30 cellular contexts compared by ENCODE assay signal in the genomic region with DNA sequence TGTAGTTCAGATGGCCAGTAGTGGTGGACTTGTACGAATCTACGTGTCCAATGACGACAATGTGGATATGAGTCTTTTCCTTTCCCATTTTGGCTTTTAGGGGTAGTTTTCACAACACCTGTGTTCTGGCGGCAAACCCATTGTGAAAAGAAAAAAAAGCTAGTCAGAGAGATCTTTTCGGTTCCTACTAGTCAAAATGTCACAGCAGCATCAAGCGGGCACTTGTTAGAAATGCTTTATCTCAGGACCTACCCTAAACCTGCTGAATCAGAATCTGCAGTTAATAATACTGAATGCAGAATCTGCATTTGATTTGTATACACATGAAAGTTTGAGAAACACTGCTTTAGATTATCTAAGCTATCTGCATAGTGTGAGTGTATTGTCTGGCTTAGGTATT. TPM values are rescaled to one million over a fixed set of nuclear protein-coding genes. Genes with fewer than 3 reads are reported as not detected.
A peak's percentile ranks its signal among the peaks of the same experiment; 100 is the strongest.
DNase-seq lines count a peak whose midpoint lies in the region; ATAC-seq and TF ChIP-seq lines count a peak whose summit lies in the region.
"Had no signal": no experiment of that assay in that cellular context is flagged by ENCODE, and none has a peak within 500 bp of the region (broad histone marks: within the 10 kb centered on the region; RNA-seq: fewer than 3 reads in every experiment).

No MANE protein-coding gene starts in this region.

- CTCF ChIA-PET in WTC11 (lab: Charles Lee): interaction anchor here (0.7 kb wide), 1 partner anchor 150 kb away, joined by 3 read pairs; no protein-coding TSS in a partner anchor

- no peak for DNase-seq in activated naive CD8-positive, alpha-beta T cell treated with anti-CD3 and anti-CD28 coated beads for 36 hours
- DNase-seq in WTC11 (ENCODE audit: low spot score): no peak
- no peak for DNase-seq in mucosa of gallbladder (ENCODE audit: low spot score)
- DNase-seq: activated CD4-positive, alpha-beta T cell treated with anti-CD3 and anti-CD28 coated beads for 4 hours; activated naive CD4-positive, alpha-beta T cell treated with anti-CD3 and anti-CD28 coated beads, Interleukin-2, amount 50 U/mL, for 16 hours; anterior cingulate cortex; colonic mucosa; effector memory CD8-positive, alpha-beta T cell; foreskin fibroblast; HCEC 1CT; heart right ventricle; KG1; NCI-H1417; NCI-H2029 treated with DMSO at 0.1 percent for 48 hours; NCI-H226; NCI-H748 treated with DMSO at 0.1 percent for 48 hours; SJCRH30; stimulated activated CD4-positive, alpha-beta T cell treated with anti-CD3 and anti-CD28 coated beads, Interleukin-12 subunit alpha, Interleukin-12 subunit beta, amount 100 ng/mL, for 4 hours; stimulated activated CD4-positive, alpha-beta T cell treated with anti-CD3 and anti-CD28 coated beads, Interleukin-4, amount 100 ng/mL, for 1 hour; substantia nigra; T-helper 1 cell; upper lobe of left lung had no signal

- H3K36me3 Mint-ChIP-seq in activated naive CD8-positive, alpha-beta T cell: peaks cover 12% of the 10 kb centered on the region
- peaks cover 50% of the 10 kb centered on the region for H3K36me3 Mint-ChIP-seq in activated naive CD8-positive, alpha-beta T cell treated with anti-CD3 and anti-CD28 coated beads for 36 hours
- H3K36me3 Mint-ChIP-seq in WTC11: peaks cover 24% of the 10 kb centered on the region
- H3K36me3 Mint-ChIP-seq in stimulated activated memory B cell treated with anti-CD40 and anti-IgM and Interleukin-4, amounts not matched to agents 10 μg/mL and 1 μg/mL and 100 μg/mL, for 72 hours: peaks cover 25% of the 10 kb centered on the region

- H3K4me3 Mint-ChIP-seq in activated naive CD8-positive, alpha-beta T cell: no peak overlapping the region
- H3K4me3 Mint-ChIP-seq in activated naive CD8-positive, alpha-beta T cell treated with anti-CD3 and anti-CD28 coated beads for 36 hours: no peak overlapping the region
- H3K4me3 Mint-ChIP-seq in WTC11: no peak overlapping the region
- peak overlapping the region; percentile 21 for H3K4me3 Mint-ChIP-seq in stimulated activated memory B cell treated with anti-CD40 and anti-IgM and Interleukin-4, amounts not matched to agents 10 μg/mL and 1 μg/mL and 100 μg/mL, for 72 hours
- H3K4me3 Mint-ChIP-seq: B cell; effector memory CD8-positive, alpha-beta T cell had no signal

- peak overlapping the region; percentile 59 for H3K27ac Mint-ChIP-seq in activated naive CD8-positive, alpha-beta T cell
- H3K27ac Mint-ChIP-seq in activated naive CD8-positive, alpha-beta T cell treated with anti-CD3 and anti-CD28 coated beads for 36 hours: no peak overlapping the region
- peak overlapping the region; percentile 85 for H3K27ac Mint-ChIP-seq in WTC11
- peak overlapping the region; percentile 57 for H3K27ac Mint-ChIP-seq in stimulated activated memory B cell treated with anti-CD40 and anti-IgM and Interleukin-4, amounts not matched to agents 10 μg/mL and 1 μg/mL and 100 μg/mL, for 72 hours
- H3K27ac Mint-ChIP-seq: B cell had no signal

- no peaks in the 10 kb centered on the region for H3K9me3 Mint-ChIP-seq in activated naive CD8-positive, alpha-beta T cell (ENCODE audit: low read depth)
- H3K9me3 Mint-ChIP-seq in activated naive CD8-positive, alpha-beta T cell treated with anti-CD3 and anti-CD28 coated beads for 36 hours: no peaks in the 10 kb centered on the region
- H3K9me3 Mint-ChIP-seq in WTC11: no peaks in the 10 kb centered on the region
- H3K9me3 Mint-ChIP-seq in stimulated activated memory B cell treated with anti-CD40 and anti-IgM and Interleukin-4, amounts not matched to agents 10 μg/mL and 1 μg/mL and 100 μg/mL, for 72 hours: no peaks in the 10 kb centered on the region
- H3K9me3 Mint-ChIP-seq: effector memory CD8-positive, alpha-beta T cell had no signal

- POLR2A ChIA-PET in WTC11 (lab: Charles Lee): interaction anchor here (0.6 kb wide), 1 partner anchor 42 kb away, joined by 3 read pairs; no protein-coding TSS in a partner anchor

- ATAC-seq in GM21360 (IDR thresholded peaks at IDR 0.05; ENCODE audit: unreplicated experiment) (peak; percentile 13), WTC11 (no peak), GM19455 (IDR thresholded peaks at IDR 0.05; ENCODE audit: unreplicated experiment) (no peak), GM21367 (IDR thresholded peaks at IDR 0.05; ENCODE audit: unreplicated experiment) (no peak)
- peak; percentile 58 for ATAC-seq in stimulated activated memory B cell treated with anti-CD40 and anti-IgM and Interleukin-4, amounts not matched to agents 10 μg/mL and 1 μg/mL and 100 μg/mL, for 72 hours
- ATAC-seq: effector memory CD8-positive, alpha-beta T cell; esophagus mucosa; heart right ventricle; sciatic nerve had no signal

- no peaks in the 10 kb centered on the region for H3K27me3 Mint-ChIP-seq in activated naive CD8-positive, alpha-beta T cell
- no peaks in the 10 kb centered on the region for H3K27me3 Mint-ChIP-seq in activated naive CD8-positive, alpha-beta T cell treated with anti-CD3 and anti-CD28 coated beads for 36 hours
- no peaks in the 10 kb centered on the region for H3K27me3 Mint-ChIP-seq in WTC11 (ENCODE audit: low read depth)
- no peaks in the 10 kb centered on the region for H3K27me3 Mint-ChIP-seq in stimulated activated memory B cell treated with anti-CD40 and anti-IgM and Interleukin-4, amounts not matched to agents 10 μg/mL and 1 μg/mL and 100 μg/mL, for 72 hours
- H3K27me3 Mint-ChIP-seq: B cell; effector memory CD8-positive, alpha-beta T cell had no signal

- H3K4me1 Mint-ChIP-seq in activated naive CD8-positive, alpha-beta T cell (ENCODE audit: low read depth): peaks cover 81% of the 10 kb centered on the region
- peaks cover 65% of the 10 kb centered on the region for H3K4me1 Mint-ChIP-seq in activated naive CD8-positive, alpha-beta T cell treated with anti-CD3 and anti-CD28 coated beads for 36 hours
- peaks cover 73% of the 10 kb centered on the region for H3K4me1 Mint-ChIP-seq in WTC11
- peaks cover 59% of the 10 kb centered on the region for H3K4me1 Mint-ChIP-seq in stimulated activated memory B cell treated with anti-CD40 and anti-IgM and Interleukin-4, amounts not matched to agents 10 μg/mL and 1 μg/mL and 100 μg/mL, for 72 hours

- TF ChIP-seq CTCF in WTC11 (IDR thresholded peaks at IDR 0.05): no peak

TF ChIP-seq in WTC11, 78 proteins besides CTCF, POLR2A, EP300 and RAD21 (continues in another document):
- TF ChIP-seq TCF7 (CRISPR knock-in tag; IDR thresholded peaks at IDR 0.05; ENCODE audit: low read depth): no peak
- TF ChIP-seq RELA (CRISPR knock-in tag; IDR thresholded peaks at IDR 0.05; ENCODE audit: borderline replicate concordance): no peak
- TF ChIP-seq, protein P1, sequence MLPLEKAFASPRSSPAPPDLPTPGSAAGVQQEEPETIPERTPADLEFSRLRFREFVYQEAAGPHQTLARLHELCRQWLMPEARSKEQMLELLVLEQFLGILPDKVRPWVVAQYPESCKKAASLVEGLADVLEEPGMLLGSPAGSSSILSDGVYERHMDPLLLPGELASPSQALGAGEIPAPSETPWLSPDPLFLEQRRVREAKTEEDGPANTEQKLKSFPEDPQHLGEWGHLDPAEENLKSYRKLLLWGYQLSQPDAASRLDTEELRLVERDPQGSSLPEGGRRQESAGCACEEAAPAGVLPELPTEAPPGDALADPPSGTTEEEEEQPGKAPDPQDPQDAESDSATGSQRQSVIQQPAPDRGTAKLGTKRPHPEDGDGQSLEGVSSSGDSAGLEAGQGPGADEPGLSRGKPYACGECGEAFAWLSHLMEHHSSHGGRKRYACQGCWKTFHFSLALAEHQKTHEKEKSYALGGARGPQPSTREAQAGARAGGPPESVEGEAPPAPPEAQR (CRISPR knock-in tag; IDR thresholded peaks at IDR 0.05): no peak
- TF ChIP-seq, protein P2, sequence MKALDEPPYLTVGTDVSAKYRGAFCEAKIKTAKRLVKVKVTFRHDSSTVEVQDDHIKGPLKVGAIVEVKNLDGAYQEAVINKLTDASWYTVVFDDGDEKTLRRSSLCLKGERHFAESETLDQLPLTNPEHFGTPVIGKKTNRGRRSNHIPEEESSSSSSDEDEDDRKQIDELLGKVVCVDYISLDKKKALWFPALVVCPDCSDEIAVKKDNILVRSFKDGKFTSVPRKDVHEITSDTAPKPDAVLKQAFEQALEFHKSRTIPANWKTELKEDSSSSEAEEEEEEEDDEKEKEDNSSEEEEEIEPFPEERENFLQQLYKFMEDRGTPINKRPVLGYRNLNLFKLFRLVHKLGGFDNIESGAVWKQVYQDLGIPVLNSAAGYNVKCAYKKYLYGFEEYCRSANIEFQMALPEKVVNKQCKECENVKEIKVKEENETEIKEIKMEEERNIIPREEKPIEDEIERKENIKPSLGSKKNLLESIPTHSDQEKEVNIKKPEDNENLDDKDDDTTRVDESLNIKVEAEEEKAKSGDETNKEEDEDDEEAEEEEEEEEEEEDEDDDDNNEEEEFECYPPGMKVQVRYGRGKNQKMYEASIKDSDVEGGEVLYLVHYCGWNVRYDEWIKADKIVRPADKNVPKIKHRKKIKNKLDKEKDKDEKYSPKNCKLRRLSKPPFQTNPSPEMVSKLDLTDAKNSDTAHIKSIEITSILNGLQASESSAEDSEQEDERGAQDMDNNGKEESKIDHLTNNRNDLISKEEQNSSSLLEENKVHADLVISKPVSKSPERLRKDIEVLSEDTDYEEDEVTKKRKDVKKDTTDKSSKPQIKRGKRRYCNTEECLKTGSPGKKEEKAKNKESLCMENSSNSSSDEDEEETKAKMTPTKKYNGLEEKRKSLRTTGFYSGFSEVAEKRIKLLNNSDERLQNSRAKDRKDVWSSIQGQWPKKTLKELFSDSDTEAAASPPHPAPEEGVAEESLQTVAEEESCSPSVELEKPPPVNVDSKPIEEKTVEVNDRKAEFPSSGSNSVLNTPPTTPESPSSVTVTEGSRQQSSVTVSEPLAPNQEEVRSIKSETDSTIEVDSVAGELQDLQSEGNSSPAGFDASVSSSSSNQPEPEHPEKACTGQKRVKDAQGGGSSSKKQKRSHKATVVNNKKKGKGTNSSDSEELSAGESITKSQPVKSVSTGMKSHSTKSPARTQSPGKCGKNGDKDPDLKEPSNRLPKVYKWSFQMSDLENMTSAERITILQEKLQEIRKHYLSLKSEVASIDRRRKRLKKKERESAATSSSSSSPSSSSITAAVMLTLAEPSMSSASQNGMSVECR (CRISPR knock-in tag; IDR thresholded peaks at IDR 0.05; ENCODE audit: borderline replicate concordance): no peak
- TF ChIP-seq IRF2 (CRISPR knock-in tag; IDR thresholded peaks at IDR 0.05; ENCODE audit: borderline replicate concordance, low read depth): no peak

RNA-seq across cellular contexts. Expression of a gene that starts 18.3 kb away (rescaled TPM):
- total RNA-seq in activated naive CD8-positive, alpha-beta T cell treated with anti-CD3 and anti-CD28 coated beads for 36 hours: 10 to 100 TPM; 60.3 to 60.7 TPM
- total RNA-seq in WTC11 (2021) (61.9 to 69.9 TPM (median 65.9 TPM) in 3 replicates), mucosa of gallbladder (39.5 TPM)

Comparison
In these comparisons a context has a peak if more than half of its experiments do, and no peak if none do; other contexts are left out.
1. ATAC-seq: peak in GM21360 (single experiment) and stimulated activated memory B cell treated with anti-CD40 and anti-IgM and Interleukin-4, amounts not matched to agents 10 μg/mL and 1 μg/mL and 100 μg/mL, for 72 hours (single experiment); none in WTC11 (single experiment), GM19455 (single experiment) and GM21367 (single experiment).